ENCODE assay signal across 8 cellular contexts in genomic region chr4:152779513-152780266, GRCh38. TPM values are rescaled to one million over a fixed set of nuclear protein-coding genes. Genes with fewer than 3 reads are reported as not detected.
DNase-seq lines count a peak whose midpoint lies in the region; ATAC-seq and TF ChIP-seq lines count a peak whose summit lies in the region.

Gene ARFIP1, plus strand, starts transcription at chr4:152779954. Its CDS starts 49,680 bp downstream, at chr4:152829634.
Gene TIGD4, minus strand, starts transcription at chr4:152779730. Its CDS starts 8,726 bp downstream, at chr4:152771004.

- H3K27me3 ChIP-seq in adrenal gland, result no peaks in the 10 kb centered on the region
- H3K27me3 ChIP-seq in heart right ventricle, result no peaks in the 10 kb centered on the region
- no peaks in the 10 kb centered on the region for H3K27me3 ChIP-seq in upper lobe of right lung

- DNase-seq in NCI-H1417 (lab: John Stamatoyannopoulos, UW) (peak; percentile 91 to 99 (median 97)), SW 1271 (lab: John Stamatoyannopoulos, UW) (peak; percentile 75 to 89), adrenal gland (peak; percentile 98 to 99 (median 98)), heart right ventricle (peak; percentile 97), posterior cingulate gyrus (peak; percentile 98 to 100 (median 99)), upper lobe of right lung (peak; percentile 99)

- no peaks in the 10 kb centered on the region for H3K36me3 ChIP-seq in adrenal gland (replicated peaks in 1 of 2)
- H3K36me3 ChIP-seq in heart right ventricle, result peaks cover 0 to 7% (median 0%) of the 10 kb centered on the region in 9 donors
- H3K36me3 ChIP-seq in upper lobe of right lung, result no peaks in the 10 kb centered on the region

- peak; percentile 13 to 73 for TF ChIP-seq POLR2A in adrenal gland (IDR thresholded peaks at IDR 0.05)

- H3K4me3 ChIP-seq in adrenal gland (peak within 1 kb of the TSS; percentile 19 to 87 (median 72)), heart right ventricle (peak within 1 kb of the TSS; percentile 51 to 95 (median 78)), upper lobe of right lung (peak within 1 kb of the TSS; percentile 70)

- H3K27ac ChIP-seq in adrenal gland (peak within 1 kb of the TSS; percentile 53 to 96 (median 93)), heart right ventricle (peak within 1 kb of the TSS; percentile 42 to 95 (median 88)), upper lobe of right lung (peak within 1 kb of the TSS; percentile 83)

- peaks cover 6 to 27% of the 10 kb centered on the region in 2 donors for H3K4me1 ChIP-seq in adrenal gland (replicated peaks in 1 of 2)
- H3K4me1 ChIP-seq in heart right ventricle, result peaks cover 0 to 45% (median 23%) of the 10 kb centered on the region in 9 donors
- H3K4me1 ChIP-seq in upper lobe of right lung, result peaks cover 32% of the 10 kb centered on the region

- peak; percentile 44; the same call in 1 of the 2 replicates for TF ChIP-seq CTCF in GM12874 (IDR thresholded peaks at IDR 0.05; ENCODE audit: insufficient read depth, low read depth, low read length)
- peak in 2 of 6 experiments; percentile 1 to 14 for TF ChIP-seq CTCF in adrenal gland (IDR thresholded peaks at IDR 0.05)
- TF ChIP-seq CTCF in heart right ventricle (IDR thresholded peaks at IDR 0.05), result peak in 6 of 9 donors; percentile 8 to 53 (median 42)
- peak; percentile 26 for TF ChIP-seq CTCF in upper lobe of right lung (IDR thresholded peaks at IDR 0.05)

- ATAC-seq in HG02763 (IDR thresholded peaks at IDR 0.05; ENCODE audit: unreplicated experiment), result peak; percentile 94
- peak; percentile 99 to 100 (median 99) for ATAC-seq in heart right ventricle
- ATAC-seq in upper lobe of right lung, result peak; percentile 100

- 0 to 1% (median 0%) methylated on average over 15 to 55 of the region's 55 CpGs for WGBS in adrenal gland, 4 donors
- WGBS in heart right ventricle, 2 donors, result 0% methylated on average over 55 of the region's 55 CpGs

- H3K9me3 ChIP-seq in adrenal gland (replicated peaks in 1 of 3), result no peaks in the 10 kb centered on the region
- H3K9me3 ChIP-seq in heart right ventricle, result no peaks in the 10 kb centered on the region
- no peaks in the 10 kb centered on the region for H3K9me3 ChIP-seq in upper lobe of right lung

- intact Hi-C loops in adrenal gland (cut with DNase I) (loop anchor here in 1 of 2 donors (5.0 kb wide), 1 partner anchor 308 kb away; no protein-coding TSS in a partner anchor), heart right ventricle (cut with DNase I) (loop anchor here in 3 of 10 donors (1.0 to 10.0 kb wide), 4 partner anchors 243 to 475 kb away; partner anchors contain the start of gene FBXW7 (in 2 of the 3)), posterior cingulate gyrus (cut with DNase I) (loop anchor here (5.0 kb wide), 2 partner anchors 242 to 303 kb away; partner anchors contain the start of gene FBXW7), upper lobe of right lung (cut with DNase I) (no loop called here)

RNA-seq across cellular contexts. Expression of gene ARFIP1, which starts in this region (rescaled TPM):
- total RNA-seq in adrenal gland (10 to 100 TPM; 19.1 to 33.5 (median 28.3) TPM), heart right ventricle (10 to 100 TPM; 11.3 to 18.7 (median 14.9) TPM), upper lobe of right lung (29.3 TPM)
- polyA plus RNA-seq in adrenal gland (10 to 100 TPM; 15.2 to 43.3 (median 23.8) TPM), heart right ventricle (10 to 100 TPM in 1 of 2 donors, 1 to 10 TPM in 1; 7.4 to 17.6 TPM)

RNA-seq across cellular contexts. Expression of gene TIGD4, which starts in this region (rescaled TPM):
- total RNA-seq in adrenal gland (1 to 10 TPM in 1 of 8 donors, under 1 TPM in 6, not detected in 1; 0.28 to 2.0 (median 0.34) TPM), heart right ventricle (under 1 TPM; 0.12 to 0.44 (median 0.20) TPM), upper lobe of right lung (not detected)
- polyA plus RNA-seq in adrenal gland (under 1 TPM; 0.08 to 0.60 (median 0.10) TPM), heart right ventricle (under 1 TPM; 0.14 to 0.15 TPM)

Comparison
In these comparisons a context has a peak if more than half of its experiments do, and no peak if none do; other contexts are left out.
1. Peak in every context shown above with its lines: DNase-seq, ATAC-seq, H3K4me3 ChIP-seq and H3K27ac ChIP-seq.